ENCODE assay signal across 8 cellular contexts in genomic region chr20:18287915-18288747, GRCh38. TPM values are rescaled to one million over a fixed set of nuclear protein-coding genes. Genes with fewer than 3 reads are reported as not detected.
DNase-seq lines count a peak whose midpoint lies in the region; TF ChIP-seq lines count a peak whose summit lies in the region.

ZNF133 (plus strand) TSS chr20:18288527; CDS start chr20:18305687, 17,160 bp downstream.

- peak within 1 kb of the TSS; percentile 67 for H3K9ac ChIP-seq in MM.1S (ENCODE audit: low read length)

- peak within 1 kb of the TSS; percentile 99 for H3K4me3 Mint-ChIP-seq in neural crest cell

- H3K27ac ChIP-seq in MM.1S (ENCODE audit: low read length) (peak within 1 kb of the TSS; percentile 64; the same call in 1 of the 2 replicates), stomach (peak within 1 kb of the TSS; percentile 92 to 98 (median 96))

- H3K27me3 ChIP-seq in MM.1S (replicated peaks; ENCODE audit: insufficient read depth, low read length) = no peaks in the 10 kb centered on the region
- peaks cover 0 to 16% (median 0%) of the 10 kb centered on the region in 3 donors for H3K27me3 ChIP-seq in stomach

- no peaks in the 10 kb centered on the region for H4K20me1 ChIP-seq in MM.1S (ENCODE audit: insufficient read depth, low read length)

- H3K79me2 ChIP-seq in MM.1S (ENCODE audit: low read length) = peaks cover 30% of the 10 kb centered on the region

- H3F3A ChIP-seq in MM.1S (ENCODE audit: insufficient read depth, low read length) = no peaks in the 10 kb centered on the region

- peaks cover 35% of the 10 kb centered on the region for H3K27me3 Mint-ChIP-seq in neural crest cell (ENCODE audit: low read depth)

- H3K9me2 ChIP-seq in MM.1S (replicated peaks; ENCODE audit: insufficient read depth, low read length) = no peaks in the 10 kb centered on the region

- peak; percentile 15; the same call in 1 of the 2 replicates for TF ChIP-seq CTCF in MM.1S (IDR thresholded peaks at IDR 0.05; ENCODE audit: low read length)
- TF ChIP-seq CTCF in foreskin fibroblast (IDR thresholded peaks at IDR 0.05; ENCODE audit: low read depth, low read length) = no peak
- TF ChIP-seq CTCF in neural crest cell (conservative IDR thresholded peaks at IDR 0.05) = no peak
- TF ChIP-seq CTCF in stomach (IDR thresholded peaks at IDR 0.05) = no peak

- H3K4me1 ChIP-seq in MM.1S (ENCODE audit: low read length) (0 out of 2 replicates have a peak, but pooled peaks cover 4% of the 10 kb centered on the region), stomach (peaks cover 9 to 27% (median 18%) of the 10 kb centered on the region in 4 donors)

- no peaks in the 10 kb centered on the region for H3K36me3 ChIP-seq in MM.1S (replicated peaks; ENCODE audit: insufficient read depth, low read length)
- H3K36me3 ChIP-seq in stomach = peaks cover 0 to 18% (median 16%) of the 10 kb centered on the region in 4 donors

- TF ChIP-seq EP300 in stomach (IDR thresholded peaks at IDR 0.05) = no peak

- H3K27ac Mint-ChIP-seq in neural crest cell (ENCODE audit: unreplicated experiment) = peak within 1 kb of the TSS; percentile 100

- peak within 1 kb of the TSS; percentile 80 for H3K4me2 ChIP-seq in MM.1S (ENCODE audit: low read depth, low read length)

- H3K9me3 Mint-ChIP-seq in neural crest cell = peaks cover 23% of the 10 kb centered on the region

- TF ChIP-seq POLR2A in stomach (IDR thresholded peaks at IDR 0.05) = peak in 2 of 4 donors; percentile 27 to 51

- no peaks in the 10 kb centered on the region for H3K9me3 ChIP-seq in MM.1S (replicated peaks; ENCODE audit: insufficient read depth, low read length)
- H3K9me3 ChIP-seq in stomach = peaks cover 7 to 27% (median 20%) of the 10 kb centered on the region in 4 donors

- intact Hi-C loops in stomach (cut with DNase I; ENCODE audit: low total_unique reads) = no loop called here

- peak within 1 kb of the TSS; percentile 97 for H2AFZ ChIP-seq in MM.1S (ENCODE audit: low read length)

- WGBS in stomach, 5 donors = 0% methylated on average over 47 to 63 of the region's 63 CpGs

- H3K36me3 Mint-ChIP-seq in neural crest cell (ENCODE audit: low read depth) = peaks cover 20% of the 10 kb centered on the region

- H3K4me3 ChIP-seq in MM.1S (ENCODE audit: low read length) = peak within 1 kb of the TSS; percentile 97
- peak within 1 kb of the TSS; percentile 79 to 87 for H3K4me3 ChIP-seq in foreskin fibroblast (ENCODE audit: low read depth in 1 of 2, low read length in 2 of 2)
- H3K4me3 ChIP-seq in stomach = peak within 1 kb of the TSS; percentile 82 to 96 (median 86)

- DNase-seq in GF-D8 (lab: John Stamatoyannopoulos, UW) = peak; percentile 79
- DNase-seq in HCEC 1CT = peak; percentile 92
- peak; percentile 98 for DNase-seq in MM.1S
- peak; percentile 93 for DNase-seq in SHP77 treated with DMSO at 0.1 percent for 48 hours (lab: John Stamatoyannopoulos, UW)
- DNase-seq in activated gamma-delta T cell treated with Interleukin-2 at 50 U/mL for 16 hours = peak; percentile 97
- DNase-seq in foreskin fibroblast = peak; percentile 89 to 97
- DNase-seq in neural crest cell (ENCODE audit: low read depth, low spot score) = peak; percentile 90
- peak; percentile 99 for DNase-seq in stomach

- H3K4me1 Mint-ChIP-seq in neural crest cell = peaks cover 34% of the 10 kb centered on the region

RNA-seq across cellular contexts. Expression of gene ZNF133, which starts in this region (rescaled TPM):
- total RNA-seq in neural crest cell (12.6 and 16.1 TPM in 2 replicates), stomach (10 to 100 TPM in 3 of 5 donors, 1 to 10 TPM in 2; 3.5 to 48.2 (median 19.1) TPM)
- polyA plus RNA-seq in stomach = 10 to 100 TPM in 1 of 3 donors, 1 to 10 TPM in 2; 7.9 to 18.2 (median 9.6) TPM

Comparison
In these comparisons a context has a peak if more than half of its experiments do, and no peak if none do; other contexts are left out.
1. Peak in every context shown above with its lines: DNase-seq, H3K4me3 ChIP-seq and H3K27ac ChIP-seq.